ENCODE assay signal across 8 cellular contexts in the genomic region with DNA sequence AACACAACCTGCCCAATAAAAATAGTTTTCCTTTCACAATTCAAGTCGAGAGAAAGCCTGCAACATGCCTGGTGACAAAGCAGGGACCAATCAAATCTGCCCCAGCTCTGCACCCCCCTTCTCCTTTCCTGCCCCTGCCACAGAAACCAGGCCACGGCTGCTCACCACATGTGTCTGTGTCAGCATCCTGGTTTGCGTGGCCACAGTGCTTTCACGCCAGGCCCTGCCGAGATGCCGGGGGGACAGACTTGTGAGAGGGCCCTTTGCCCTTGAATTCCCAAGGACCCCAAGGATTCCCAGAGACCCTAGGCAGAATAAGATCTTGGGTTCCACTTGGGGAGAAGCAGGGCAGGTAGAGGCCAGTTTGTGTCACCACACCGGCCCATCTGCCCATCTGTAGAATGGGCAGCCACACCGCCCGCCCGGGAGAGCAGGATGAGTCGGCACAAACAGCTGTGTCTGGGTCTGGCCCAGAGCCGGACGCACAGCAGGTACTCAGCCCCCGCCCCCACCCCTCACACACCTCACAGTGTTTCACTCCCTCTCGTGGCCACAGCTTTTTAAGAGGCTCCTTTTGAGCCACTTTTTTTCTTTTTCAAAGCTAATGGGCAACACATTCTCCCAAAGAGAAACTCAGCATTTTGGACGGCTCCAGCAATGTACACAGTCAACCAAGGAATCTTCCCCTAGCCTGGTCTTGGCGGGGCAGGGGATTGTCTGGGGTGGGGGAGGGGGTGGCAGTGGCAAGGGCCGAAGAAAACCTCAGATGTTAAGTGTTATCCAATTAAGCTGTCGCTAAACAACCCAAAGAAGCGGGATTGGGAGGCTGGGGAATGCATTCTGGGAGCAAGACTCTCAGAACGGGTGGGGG.
DNase-seq lines count a peak whose midpoint lies in the region; ATAC-seq lines count a peak whose summit lies in the region.

No MANE protein-coding gene starts in this region.

- peak; percentile 79 for DNase-seq in activated CD4-positive, alpha-beta T cell treated with anti-CD3 and anti-CD28 coated beads, Interleukin-2, amount 50 U/mL, for 1 hour
- peak; percentile 82 for DNase-seq in effector CD4-positive, alpha-beta T cell
- DNase-seq in stimulated activated CD4-positive, alpha-beta T cell treated with anti-CD3 and anti-CD28 coated beads, Interleukin-15, amount 100 ng/mL, for 48 hours (ENCODE audit: low read depth in 2 of 2), result peak; percentile 65 to 77
- DNase-seq in NCI-H69 (lab: John Stamatoyannopoulos, UW) (no peak), NCI-H2196 treated with DMSO at 0.1 percent for 48 hours (lab: John Stamatoyannopoulos, UW; ENCODE audit: unreplicated experiment) (no peak), SHP77 (lab: John Stamatoyannopoulos, UW) (no peak)

- H3K9ac ChIP-seq in ES-I3 (ENCODE audit: low read depth, low read length), result peak overlapping the region; percentile 71; the same call in 1 of the 2 replicates

- peaks cover 20% of the 10 kb centered on the region; the same call in 1 of the 2 replicates for H3K4me1 ChIP-seq in ES-I3 (ENCODE audit: insufficient read depth, low read length)

- no peak for ATAC-seq in GM21447 (IDR thresholded peaks at IDR 0.05; ENCODE audit: unreplicated experiment)

- H3K9me3 ChIP-seq in ES-I3 (ENCODE audit: control insufficient read depth, insufficient read depth, low read length), result no peaks in the 10 kb centered on the region

- H3K36me3 ChIP-seq in ES-I3 (ENCODE audit: insufficient read depth, low read length), result no peaks in the 10 kb centered on the region

Comparison
In these comparisons a context has a peak if more than half of its experiments do, and no peak if none do; other contexts are left out.
1. DNase-seq: peak in activated CD4-positive, alpha-beta T cell treated with anti-CD3 and anti-CD28 coated beads, Interleukin-2, amount 50 U/mL, for 1 hour (single experiment), effector CD4-positive, alpha-beta T cell (single experiment) and stimulated activated CD4-positive, alpha-beta T cell treated with anti-CD3 and anti-CD28 coated beads, Interleukin-15, amount 100 ng/mL, for 48 hours (2 of 2); none in NCI-H69 (single experiment), NCI-H2196 treated with DMSO at 0.1 percent for 48 hours (single experiment) and SHP77 (0 of 2).